In genomic region chr9:36023260-36024048, GRCh38 we compare ENCODE assay signal across 1 cellular context.
TF ChIP-seq lines count a peak whose summit lies in the region.

No MANE protein-coding gene starts in this region.

TF ChIP-seq in HCT116, 20 proteins besides CTCF, POLR2A, EP300 and RAD21 (continued from another document):
- TF ChIP-seq FOSL1 (IDR thresholded peaks at IDR 0.05; ENCODE audit: low read depth): no peak
- no peak for TF ChIP-seq ZNF274 (IDR thresholded peaks at IDR 0.05; ENCODE audit: low read depth, low read length)
- TF ChIP-seq EZH2 (IDR thresholded peaks at IDR 0.05): no peak
- no peak for TF ChIP-seq CBX3 (IDR thresholded peaks at IDR 0.05; ENCODE audit: low read depth)
- no peak for TF ChIP-seq ZFX (IDR thresholded peaks at IDR 0.05)
- no peak for TF ChIP-seq YY1 (IDR thresholded peaks at IDR 0.05; ENCODE audit: extremely low read depth, insufficient replicate concordance, low read depth, low read length)
- TF ChIP-seq EGR1 (IDR thresholded peaks at IDR 0.05; ENCODE audit: low read depth): no peak
- TF ChIP-seq MAX (IDR thresholded peaks at IDR 0.05): no peak
- no peak for TF ChIP-seq SP1 (IDR thresholded peaks at IDR 0.05; ENCODE audit: low read depth)
- no peak for TF ChIP-seq SIN3A (IDR thresholded peaks at IDR 0.05; ENCODE audit: low read depth)
- TF ChIP-seq, protein P1, sequence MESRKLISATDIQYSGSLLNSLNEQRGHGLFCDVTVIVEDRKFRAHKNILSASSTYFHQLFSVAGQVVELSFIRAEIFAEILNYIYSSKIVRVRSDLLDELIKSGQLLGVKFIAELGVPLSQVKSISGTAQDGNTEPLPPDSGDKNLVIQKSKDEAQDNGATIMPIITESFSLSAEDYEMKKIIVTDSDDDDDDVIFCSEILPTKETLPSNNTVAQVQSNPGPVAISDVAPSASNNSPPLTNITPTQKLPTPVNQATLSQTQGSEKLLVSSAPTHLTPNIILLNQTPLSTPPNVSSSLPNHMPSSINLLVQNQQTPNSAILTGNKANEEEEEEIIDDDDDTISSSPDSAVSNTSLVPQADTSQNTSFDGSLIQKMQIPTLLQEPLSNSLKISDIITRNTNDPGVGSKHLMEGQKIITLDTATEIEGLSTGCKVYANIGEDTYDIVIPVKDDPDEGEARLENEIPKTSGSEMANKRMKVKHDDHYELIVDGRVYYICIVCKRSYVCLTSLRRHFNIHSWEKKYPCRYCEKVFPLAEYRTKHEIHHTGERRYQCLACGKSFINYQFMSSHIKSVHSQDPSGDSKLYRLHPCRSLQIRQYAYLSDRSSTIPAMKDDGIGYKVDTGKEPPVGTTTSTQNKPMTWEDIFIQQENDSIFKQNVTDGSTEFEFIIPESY (IDR thresholded peaks at IDR 0.05; ENCODE audit: extremely low read depth, insufficient replicate concordance, low read length): no peak
- TF ChIP-seq CEBPB (IDR thresholded peaks at IDR 0.05; ENCODE audit: low read depth): no peak
TF ChIP-seq in HCT116: peak in this region for 0.
